Comparison of ENCODE assay signal across 28 cellular contexts in the genomic region with DNA sequence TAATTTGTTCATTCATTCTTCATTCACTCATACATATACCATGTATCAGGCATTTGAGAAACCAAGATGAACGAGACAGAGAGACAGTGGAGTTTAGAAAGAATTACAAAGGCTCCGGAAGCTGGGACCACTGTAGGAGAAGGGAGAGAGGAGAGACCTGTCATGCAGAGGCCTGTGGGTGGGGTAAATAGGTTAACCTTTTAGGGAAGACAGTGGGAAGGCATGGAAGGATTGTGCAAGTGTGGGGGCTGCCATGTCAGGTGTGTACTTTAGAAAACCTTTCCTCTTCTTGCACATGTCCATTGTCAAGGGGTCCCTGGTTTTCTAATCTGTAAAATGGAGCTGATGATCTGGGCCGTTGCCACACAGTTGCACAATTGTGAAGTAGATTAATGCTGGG. TPM values are rescaled to one million over a fixed set of nuclear protein-coding genes. Genes with fewer than 3 reads are reported as not detected.
DNase-seq lines count a peak whose midpoint lies in the region; ATAC-seq, FAIRE-seq and TF ChIP-seq lines count a peak whose summit lies in the region.
"Had no signal": no experiment of that assay in that cellular context is flagged by ENCODE, and none has a peak within 500 bp of the region (broad histone marks: within the 10 kb centered on the region; RNA-seq: fewer than 3 reads in every experiment).

No MANE protein-coding gene starts in this region.

- no peak overlapping the region for H3K9ac ChIP-seq in K562 (ENCODE audit: insufficient read depth in 1 of 2, low read depth in 2 of 2, low read length in 2 of 2)
- H3K9ac ChIP-seq: BLaER1 had no signal

- no peak for ATAC-seq in K562
- ATAC-seq in stimulated activated naive B cell treated with anti-CD40 and anti-IgM and Interleukin-4, amounts not matched to agents 10 μg/mL and 1 μg/mL and 100 μg/mL, for 72 hours (replicated peaks): no peak

- H3K27ac ChIP-seq in K562 (ENCODE audit: extremely low read depth, low read depth, low read length): no peak overlapping the region
- H3K27ac ChIP-seq in suprapubic skin: no peak overlapping the region
- H3K27ac ChIP-seq: BLaER1 had no signal

- no peak overlapping the region for H3K4me3 Mint-ChIP-seq in stimulated activated naive B cell treated with anti-CD40 and anti-IgM and Interleukin-4, amounts not matched to agents 10 μg/mL and 1 μg/mL and 100 μg/mL, for 72 hours
- no peak overlapping the region for H3K4me3 Mint-ChIP-seq in endothelial cell (ENCODE audit: unreplicated experiment)
- H3K4me3 Mint-ChIP-seq: CD14-positive monocyte; CD4-positive, alpha-beta memory T cell; CD4-positive, CD25-positive, alpha-beta regulatory T cell; CD8-positive, alpha-beta memory T cell had no signal

- peaks cover 51 to 75% of the 10 kb centered on the region in 2 experiments for H3K27me3 ChIP-seq in K562 (ENCODE audit: control insufficient read depth in 2 of 2, insufficient read depth in 2 of 2, low read length in 2 of 2)
- peaks cover 20% of the 10 kb centered on the region for H3K27me3 ChIP-seq in suprapubic skin
- H3K27me3 ChIP-seq: BE2C, BLaER1 had no signal

- H3K4me1 ChIP-seq in K562 (replicated peaks in 1 of 2; ENCODE audit: control insufficient read depth in 2 of 2, insufficient read depth in 2 of 2, low read length in 2 of 2): no peaks in the 10 kb centered on the region; a peak in 1 of 5 replicates
- H3K4me1 ChIP-seq in suprapubic skin: peaks cover 7% of the 10 kb centered on the region
- H3K4me1 ChIP-seq: BE2C had no signal

- intact Hi-C loops in K562 (cut with micrococcal nuclease): no loop called here

- TF ChIP-seq CTCF in K562 (IDR thresholded peaks at IDR 0.05 in 2 of 3, conservative IDR thresholded peaks at IDR 0.05 in 1 of 3; ENCODE audit: insufficient read depth in 2 of 3, low read depth in 1 of 3, low read length in 3 of 3) (no peak), suprapubic skin (IDR thresholded peaks at IDR 0.05) (no peak), endothelial cell (IDR thresholded peaks at IDR 0.05; ENCODE audit: unreplicated experiment) (no peak)

- H3K4me1 Mint-ChIP-seq in stimulated activated naive B cell treated with anti-CD40 and anti-IgM and Interleukin-4, amounts not matched to agents 10 μg/mL and 1 μg/mL and 100 μg/mL, for 72 hours: peaks cover 0 to 4% of the 10 kb centered on the region in 2 donors
- H3K4me1 Mint-ChIP-seq in endothelial cell (ENCODE audit: unreplicated experiment): peaks cover 32% of the 10 kb centered on the region
- H3K4me1 Mint-ChIP-seq: CD4-positive, CD25-positive, alpha-beta regulatory T cell; CD8-positive, alpha-beta memory T cell had no signal

- H2AFZ ChIP-seq in K562 (ENCODE audit: low read depth, low read length): no peak overlapping the region

- no TSS peak for BruUV-seq in K562 (replicated peaks; lab: Mats Ljungman, UMichigan)

- TF ChIP-seq EP300 in K562 (IDR thresholded peaks at IDR 0.05; ENCODE audit: low read length): no peak
- no peak for TF ChIP-seq EP300 in suprapubic skin (IDR thresholded peaks at IDR 0.05)

- CTCF ChIA-PET in K562 (lab: Yijun Ruan, JAX; ENCODE audit: low intra/inter-chr PET ratio): no interaction called here

- no peak for TF ChIP-seq POLR2A in K562 (conservative IDR thresholded peaks at IDR 0.05)
- TF ChIP-seq POLR2A in suprapubic skin (IDR thresholded peaks at IDR 0.05): no peak

- DNase-seq in K562 (ENCODE audit: extremely low read depth in 1 of 4, low spot score in 3 of 4): no peak
- peak; percentile 42 for DNase-seq in putamen (ENCODE audit: low spot score)
- DNase-seq in stimulated activated naive B cell treated with anti-CD40 and anti-IgM and Interleukin-4, amounts not matched to agents 10 μg/mL and 1 μg/mL and 100 μg/mL, for 72 hours: no peak
- no peak for DNase-seq in suprapubic skin (ENCODE audit: low spot score in 2 of 2)
- no peak for DNase-seq in endothelial cell (ENCODE audit: low spot score)
- no peak for DNase-seq in G401 (ENCODE audit: low spot score)
- DNase-seq: 8988T; ACHN; BE2C; C1 segment of cervical spinal cord; CD4-positive, alpha-beta memory T cell; CD4-positive, CD25-positive, alpha-beta regulatory T cell; CD8-positive, alpha-beta memory T cell; COR-L47; DMS 273 treated with DMSO at 0.1 percent for 48 hours; DMS153; DMS53; DMS79; DND-41; EL; GF-D8 had no signal

- H3K27me3 Mint-ChIP-seq in stimulated activated naive B cell treated with anti-CD40 and anti-IgM and Interleukin-4, amounts not matched to agents 10 μg/mL and 1 μg/mL and 100 μg/mL, for 72 hours: peaks cover 37 to 57% of the 10 kb centered on the region in 2 donors
- H3K27me3 Mint-ChIP-seq in endothelial cell (ENCODE audit: unreplicated experiment): peaks cover 12% of the 10 kb centered on the region

- POLR2A ChIA-PET in K562 (lab: Yijun Ruan, JAX): interaction anchor here (1.3 kb wide), 1 partner anchor 8 kb away, joined by 5 read pairs; no protein-coding TSS in a partner anchor

- H3K9me1 ChIP-seq in K562 (ENCODE audit: control insufficient read depth, insufficient read depth, low read length): no peaks in the 10 kb centered on the region

- FAIRE-seq in K562 (lab: Jason Lieb, UNC): no peak
- FAIRE-seq: A204.1, G401.6, GM12891, GM19239 had no signal

- no peak for TF ChIP-seq RAD21 in K562 (CRISPR knock-in tag; conservative IDR thresholded peaks at IDR 0.05 in 1 of 2, IDR thresholded peaks at IDR 0.05 in 1 of 2)

- no peaks in the 10 kb centered on the region for H3K9me3 Mint-ChIP-seq in stimulated activated naive B cell treated with anti-CD40 and anti-IgM and Interleukin-4, amounts not matched to agents 10 μg/mL and 1 μg/mL and 100 μg/mL, for 72 hours
- H3K9me3 Mint-ChIP-seq in endothelial cell (ENCODE audit: unreplicated experiment): no peaks in the 10 kb centered on the region
- H3K9me3 Mint-ChIP-seq: CD14-positive monocyte; CD4-positive, CD25-positive, alpha-beta regulatory T cell; CD8-positive, alpha-beta memory T cell had no signal

- H3K9me3 ChIP-seq in K562 (replicated peaks; ENCODE audit: control insufficient read depth, insufficient read depth, low read depth, low read length) (no peaks in the 10 kb centered on the region), suprapubic skin (no peaks in the 10 kb centered on the region)
- H3K9me3 ChIP-seq: BE2C, BLaER1 had no signal

- H3K36me3 Mint-ChIP-seq in stimulated activated naive B cell treated with anti-CD40 and anti-IgM and Interleukin-4, amounts not matched to agents 10 μg/mL and 1 μg/mL and 100 μg/mL, for 72 hours: no peaks in the 10 kb centered on the region
- no peaks in the 10 kb centered on the region for H3K36me3 Mint-ChIP-seq in endothelial cell (ENCODE audit: low read depth, unreplicated experiment)
- H3K36me3 Mint-ChIP-seq: CD14-positive monocyte; CD4-positive, alpha-beta memory T cell; CD4-positive, CD25-positive, alpha-beta regulatory T cell; CD8-positive, alpha-beta memory T cell had no signal

- H3K36me3 ChIP-seq in K562 (ENCODE audit: control insufficient read depth, insufficient read depth, low read length) (no peaks in the 10 kb centered on the region), suprapubic skin (no peaks in the 10 kb centered on the region)
- H3K36me3 ChIP-seq: BE2C, BLaER1 had no signal

- 4% methylated on average over 3 of the region's 3 CpGs for WGBS in K562 (ENCODE audit: insufficient coverage, low coverage, missing lambda C conversion rate)
- 89% methylated on average over 3 of the region's 3 CpGs for WGBS in suprapubic skin

- H3K4me3 ChIP-seq in K562 (no peak overlapping the region), suprapubic skin (no peak overlapping the region)
- H3K4me3 ChIP-seq: BLaER1 had no signal

- in situ Hi-C loops in K562 (cut with MboI): no loop called here
- in situ Hi-C loops in G401 (cut with HindIII; ENCODE audit: low sequenced_read_pairs): no loop called here

- H3K79me2 ChIP-seq in K562 (ENCODE audit: control insufficient read depth, insufficient read depth, low read length): no peaks in the 10 kb centered on the region

- H3K4me2 ChIP-seq in K562 (ENCODE audit: insufficient read depth, low read length): no peak overlapping the region
- H3K4me2 ChIP-seq: BLaER1 had no signal

- peaks cover 11% of the 10 kb centered on the region; the same call in 1 of the 2 replicates for H4K20me1 ChIP-seq in K562 (replicated peaks; ENCODE audit: control insufficient read depth, insufficient read depth, low read length)
- H4K20me1 ChIP-seq: BLaER1 had no signal

- peak overlapping the region; percentile 20 for H3K27ac Mint-ChIP-seq in stimulated activated naive B cell treated with anti-CD40 and anti-IgM and Interleukin-4, amounts not matched to agents 10 μg/mL and 1 μg/mL and 100 μg/mL, for 72 hours
- no peak overlapping the region for H3K27ac Mint-ChIP-seq in endothelial cell (ENCODE audit: unreplicated experiment)
- H3K27ac Mint-ChIP-seq: CD14-positive monocyte; CD8-positive, alpha-beta memory T cell had no signal

TF ChIP-seq in K562, 482 proteins besides CTCF, POLR2A, EP300 and RAD21 (continues in another document):
- TF ChIP-seq SRSF7 (optimal IDR thresholded peaks at IDR 0.05; ENCODE audit: low read depth, low read length): no peak
- peak; percentile 27; the same call in 1 of the 2 replicates for TF ChIP-seq CEBPB (tag; IDR thresholded peaks at IDR 0.05)

RNA-seq across cellular contexts. Expression of gene POU3F1, which starts 44.2 kb away (rescaled TPM):
- total RNA-seq in K562 (2011; cell fraction: chromatin; rRNA removed; ENCODE audit: low replicate concordance): not detected in 2 replicates
- total RNA-seq in K562 (2011; cell fraction: nucleolus; rRNA removed): 0.13 TPM in 1 of 2 replicates, not detected in the other
- not detected in 2 replicates for total RNA-seq in K562 (2011; cell fraction: nucleoplasm; rRNA removed)
- total RNA-seq in K562 (2014; rRNA removed): 0.08 and 0.09 TPM in 2 replicates
- total RNA-seq in K562 (2014; rRNA removed; fragmentation: Illumina TruSeq; extraction: Trizol): not detected in 2 replicates
- not detected in 2 replicates for total RNA-seq in K562 (2015; rRNA removed; fragmentation: Illumina TruSeq; extraction: Trizol)
- not detected in 2 replicates for total RNA-seq in K562 (2021)
- polyA plus RNA-seq in K562 (2011; rRNA removed): 0.05 TPM in 1 of 2 replicates, not detected in the other
- polyA plus RNA-seq in K562 (2011; cell fraction: cytosol; rRNA removed): not detected in 2 replicates
- 0.06 and 0.15 TPM in 2 replicates for polyA plus RNA-seq in K562 (2011; cell fraction: nucleus; rRNA removed)
- not detected in 2 replicates for polyA plus RNA-seq in K562 (2012)
- polyA plus RNA-seq in K562 (2014; fragmentation: Illumina TruSeq; extraction: Trizol): not detected in 2 replicates
- not detected for polyA plus RNA-seq in K562 (2014; fragmentation: Nextera tagmentation; extraction: Ambion mirVana)
- polyA plus RNA-seq in K562 (2014; rRNA removed): not detected in 2 replicates
- polyA minus RNA-seq in K562 (2011; rRNA and poly(A)+ RNA removed): not detected in 2 replicates
- not detected in 2 replicates for polyA minus RNA-seq in K562 (2011; cell fraction: cytosol; rRNA and poly(A)+ RNA removed)
- 0.13 and 0.33 TPM in 2 replicates for polyA minus RNA-seq in K562 (2011; cell fraction: nucleus; rRNA and poly(A)+ RNA removed)
- 10 to 100 TPM in 3 of 4 donors, 1 to 10 TPM in 1; 8.8 to 28.5 (median 13.5) TPM for total RNA-seq in suprapubic skin
- 1.2 TPM for total RNA-seq in endothelial cell (ENCODE audit: unreplicated experiment)
- total RNA-seq in G401 (2014; rRNA removed; shearing (Covaris generic)): not detected in 2 replicates
- polyA plus RNA-seq: AG04450, CD14-positive monocyte had no signal
